ENCODE assay signal across 8 cellular contexts in the genomic region with DNA sequence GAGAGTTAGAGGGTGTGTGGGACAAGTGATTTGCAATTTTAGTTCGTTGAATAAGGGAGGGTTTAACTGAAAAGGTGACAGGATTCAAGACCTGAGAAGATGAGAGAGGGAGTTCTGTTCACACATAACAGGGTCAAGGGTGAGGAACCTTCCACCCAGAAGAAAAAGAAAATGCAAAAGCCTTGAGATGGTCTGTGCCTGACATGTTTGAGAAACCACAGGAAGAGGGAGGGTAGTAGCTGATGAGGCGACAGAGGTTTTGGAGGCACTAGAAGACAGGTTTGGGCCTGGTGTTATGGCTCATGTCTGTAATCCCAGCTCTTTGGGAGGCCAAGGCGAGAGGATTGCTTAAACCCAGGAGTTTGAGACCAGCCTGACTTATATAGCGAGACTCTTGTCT. TPM values are rescaled to one million over a fixed set of nuclear protein-coding genes. Genes with fewer than 3 reads are reported as not detected.
DNase-seq lines count a peak whose midpoint lies in the region; ATAC-seq, FAIRE-seq and TF ChIP-seq lines count a peak whose summit lies in the region.

No MANE protein-coding gene starts in this region.

- no peak overlapping the region for H3K9ac ChIP-seq in mesendoderm (ENCODE audit: low read length)

- ATAC-seq in A549 (no peak), HG03280 (IDR thresholded peaks at IDR 0.05; ENCODE audit: unreplicated experiment) (peak; percentile 2), GM19452 (IDR thresholded peaks at IDR 0.05; ENCODE audit: unreplicated experiment) (no peak)

- peak overlapping the region; percentile 62 for H4K5ac ChIP-seq in mesendoderm (ENCODE audit: low read length)

- no peaks in the 10 kb centered on the region for H3K27me3 Mint-ChIP-seq in activated naive CD8-positive, alpha-beta T cell

- no peak overlapping the region for H2BK5ac ChIP-seq in mesendoderm (ENCODE audit: low read length)

- H3K4me2 ChIP-seq in A549 = peak overlapping the region; percentile 82
- no peak overlapping the region for H3K4me2 ChIP-seq in mesendoderm (ENCODE audit: low read length)

- CTCF ChIA-PET in A549 (lab: Yijun Ruan, JAX) = no interaction called here

- TF ChIP-seq RAD21 in A549 (conservative IDR thresholded peaks at IDR 0.05 in 1 of 2, IDR thresholded peaks at IDR 0.05 in 1 of 2) = no peak

- no peak for FAIRE-seq in A549 (lab: Jason Lieb, UNC)

- H3K36me3 Mint-ChIP-seq in activated naive CD8-positive, alpha-beta T cell = no peaks in the 10 kb centered on the region

- H4K8ac ChIP-seq in mesendoderm (ENCODE audit: low read depth, low read length) = no peak overlapping the region

- H3K27ac Mint-ChIP-seq in activated naive CD8-positive, alpha-beta T cell = peak overlapping the region; percentile 90

- DNase-seq in A549 (ENCODE audit: low read depth in 1 of 2, low spot score in 1 of 2) = no peak
- DNase-seq in mesendoderm = no peak
- no peak for DNase-seq in COLO668 (lab: John Stamatoyannopoulos, UW; ENCODE audit: unreplicated experiment)
- DNase-seq in AG08395 (ENCODE audit: low spot score) = no peak
- DNase-seq in cortex of kidney (lab: John Stamatoyannopoulos, UW) = no peak

- H3K56ac ChIP-seq in mesendoderm (ENCODE audit: low read length) = peak overlapping the region; percentile 28

- 88% methylated on average over 4 of the region's 4 CpGs for WGBS in A549 (ENCODE audit: missing lambda C conversion rate)
- WGBS in mesendoderm (ENCODE audit: extremely low coverage, insufficient coverage, low lambda C conversion rate) = no CpG with 5 or more reads among the region's 4 CpGs

- no peaks in the 10 kb centered on the region for H3K27me3 ChIP-seq in mesendoderm (ENCODE audit: insufficient read depth, low read length, poor library complexity)

- POLR2A ChIA-PET in A549 (lab: Yijun Ruan, JAX) = interaction anchor here (1.7 kb wide), 1 partner anchor 20 kb away, joined by 8 read pairs; the partner anchor contains the start of gene ARIH2

- H3K4ac ChIP-seq in mesendoderm (ENCODE audit: low read depth, low read length) = no peak overlapping the region

- no peak overlapping the region for H2BK15ac ChIP-seq in mesendoderm (replicated peaks; ENCODE audit: low read depth)

- no peaks in the 10 kb centered on the region for H3K9me3 Mint-ChIP-seq in activated naive CD8-positive, alpha-beta T cell (ENCODE audit: low read depth)

- no peak for TF ChIP-seq POLR2A in A549 (IDR thresholded peaks at IDR 0.05; ENCODE audit: low read length)

- H3K18ac ChIP-seq in mesendoderm (ENCODE audit: low read length) = no peak overlapping the region

- no peaks in the 10 kb centered on the region for H3K9me3 ChIP-seq in A549

- H3K79me2 ChIP-seq in mesendoderm (ENCODE audit: control insufficient read depth, insufficient read depth, low read length) = no peaks in the 10 kb centered on the region

- no peak overlapping the region for H2AK5ac ChIP-seq in mesendoderm (ENCODE audit: low read length)

- no peak overlapping the region for H3K23ac ChIP-seq in mesendoderm (ENCODE audit: low read length)

- peaks cover 13% of the 10 kb centered on the region for H3K4me1 ChIP-seq in A549
- peaks cover 6% of the 10 kb centered on the region for H3K4me1 ChIP-seq in mesendoderm (ENCODE audit: control insufficient read depth, low read depth, low read length)

- no peak for TF ChIP-seq CTCF in A549 (IDR thresholded peaks at IDR 0.05)

- H3K27ac ChIP-seq in A549 (peak overlapping the region; percentile 69 to 88; a peak in 5 of 6 replicates), mesendoderm (ENCODE audit: low read depth, low read length) (no peak overlapping the region)

- no peaks in the 10 kb centered on the region for H3K36me3 ChIP-seq in mesendoderm (ENCODE audit: control insufficient read depth, insufficient read depth, low read length)

- H3K79me1 ChIP-seq in mesendoderm (ENCODE audit: low read length) = no peaks in the 10 kb centered on the region

- no peak overlapping the region for H2BK120ac ChIP-seq in mesendoderm (ENCODE audit: low read depth, low read length)

- H3K4me3 Mint-ChIP-seq in activated naive CD8-positive, alpha-beta T cell = peak overlapping the region; percentile 94

- TF ChIP-seq EP300 in A549 (IDR thresholded peaks at IDR 0.05) = no peak

- peaks cover 40% of the 10 kb centered on the region for H3K4me1 Mint-ChIP-seq in activated naive CD8-positive, alpha-beta T cell (ENCODE audit: low read depth)

- peak overlapping the region; percentile 69 for H3K4me3 ChIP-seq in A549
- H3K4me3 ChIP-seq in mesendoderm (ENCODE audit: low read length) = no peak overlapping the region

TF ChIP-seq in A549, 52 proteins besides CTCF, POLR2A, EP300 and RAD21:
- TF ChIP-seq JUN (IDR thresholded peaks at IDR 0.05) (no peak), RFX5 (IDR thresholded peaks at IDR 0.05) (no peak), HOXB13 (CRISPR knock-in tag; IDR thresholded peaks at IDR 0.05; ENCODE audit: low read depth) (no peak), BHLHE40 (IDR thresholded peaks at IDR 0.05; ENCODE audit: low read depth, low read length) (no peak), HOXB5 (CRISPR knock-in tag; IDR thresholded peaks at IDR 0.05) (no peak), EHF (CRISPR knock-in tag; IDR thresholded peaks at IDR 0.05) (no peak), RCOR1 (IDR thresholded peaks at IDR 0.05; ENCODE audit: low read depth, low read length) (no peak), MAX (IDR thresholded peaks at IDR 0.05) (no peak), RARB (CRISPR knock-in tag; IDR thresholded peaks at IDR 0.05) (no peak), GATA3 (IDR thresholded peaks at IDR 0.05; ENCODE audit: borderline replicate concordance) (no peak), SREBF2 (IDR thresholded peaks at IDR 0.05) (no peak), CBX8 (IDR thresholded peaks at IDR 0.05) (no peak), NPAS2 (CRISPR knock-in tag; IDR thresholded peaks at IDR 0.05; ENCODE audit: borderline replicate concordance) (no peak), FOSB (CRISPR knock-in tag; IDR thresholded peaks at IDR 0.05) (no peak), MYC (IDR thresholded peaks at IDR 0.05; ENCODE audit: borderline replicate concordance, low read length) (no peak)
- TF ChIP-seq, protein P1, sequence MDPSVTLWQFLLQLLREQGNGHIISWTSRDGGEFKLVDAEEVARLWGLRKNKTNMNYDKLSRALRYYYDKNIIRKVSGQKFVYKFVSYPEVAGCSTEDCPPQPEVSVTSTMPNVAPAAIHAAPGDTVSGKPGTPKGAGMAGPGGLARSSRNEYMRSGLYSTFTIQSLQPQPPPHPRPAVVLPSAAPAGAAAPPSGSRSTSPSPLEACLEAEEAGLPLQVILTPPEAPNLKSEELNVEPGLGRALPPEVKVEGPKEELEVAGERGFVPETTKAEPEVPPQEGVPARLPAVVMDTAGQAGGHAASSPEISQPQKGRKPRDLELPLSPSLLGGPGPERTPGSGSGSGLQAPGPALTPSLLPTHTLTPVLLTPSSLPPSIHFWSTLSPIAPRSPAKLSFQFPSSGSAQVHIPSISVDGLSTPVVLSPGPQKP (IDR thresholded peaks at IDR 0.05; ENCODE audit: low read depth, low read length) = no peak

RNA-seq across cellular contexts. Expression of gene SLC25A20, which starts 0.6 kb away (rescaled TPM):
- polyA plus RNA-seq in A549 (2011; rRNA removed) (22.0 and 22.4 TPM in 2 replicates), A549 (2017; fragmentation: RNase III; extraction: RNeasy Plus Mini Kit Qiagen cat#74134 plus additional on column Dnase treatment) (13.1 to 14.3 TPM (median 13.5 TPM) in 3 replicates)
- 9.6 and 9.8 TPM in 2 replicates for polyA plus RNA-seq in A549 (2012; cell fraction: cytosol; rRNA removed)
- polyA plus RNA-seq in A549 (2012; cell fraction: nucleus; rRNA removed) = 4.5 and 6.4 TPM in 2 replicates
- polyA minus RNA-seq in A549 (2011; rRNA and poly(A)+ RNA removed) = 6.6 and 7.0 TPM in 2 replicates
- 5.0 TPM for polyA plus RNA-seq in mesendoderm (2013, experiment 1 of 2)
- 5.1 TPM for polyA plus RNA-seq in mesendoderm (2013, experiment 2 of 2)

RNA-seq across cellular contexts. Expression of gene ARIH2, which starts 19.3 kb away (rescaled TPM):
- 88.8 and 90.7 TPM in 2 replicates for polyA plus RNA-seq in A549 (2011; rRNA removed)
- polyA plus RNA-seq in A549 (2012; cell fraction: cytosol; rRNA removed) = 46.7 and 61.6 TPM in 2 replicates
- 49.6 and 56.1 TPM in 2 replicates for polyA plus RNA-seq in A549 (2012; cell fraction: nucleus; rRNA removed)
- 52.4 to 55.1 TPM (median 54.6 TPM) in 3 replicates for polyA plus RNA-seq in A549 (2017; fragmentation: RNase III; extraction: RNeasy Plus Mini Kit Qiagen cat#74134 plus additional on column Dnase treatment)
- polyA minus RNA-seq in A549 (2011; rRNA and poly(A)+ RNA removed) = 87.1 and 105 TPM in 2 replicates
- polyA plus RNA-seq in mesendoderm (2013, experiment 1 of 2) = 72.8 TPM
- polyA plus RNA-seq in mesendoderm (2013, experiment 2 of 2) = 75.4 TPM

RNA-seq across cellular contexts. Expression of gene PRKAR2A, which starts 51.6 kb away (rescaled TPM):
- polyA plus RNA-seq in A549 (2011; rRNA removed) (15.3 and 16.2 TPM in 2 replicates), A549 (2017; fragmentation: RNase III; extraction: RNeasy Plus Mini Kit Qiagen cat#74134 plus additional on column Dnase treatment) (17.2 to 18.8 TPM (median 18.4 TPM) in 3 replicates)
- 4.7 and 7.2 TPM in 2 replicates for polyA plus RNA-seq in A549 (2012; cell fraction: cytosol; rRNA removed)
- polyA plus RNA-seq in A549 (2012; cell fraction: nucleus; rRNA removed) = 7.5 and 8.8 TPM in 2 replicates
- 27.5 and 33.6 TPM in 2 replicates for polyA minus RNA-seq in A549 (2011; rRNA and poly(A)+ RNA removed)
- polyA plus RNA-seq in mesendoderm (2013, experiment 1 of 2) = 28.3 TPM
- polyA plus RNA-seq in mesendoderm (2013, experiment 2 of 2) = 29.0 TPM
